19 cellular contexts compared by ENCODE assay signal in the genomic region with DNA sequence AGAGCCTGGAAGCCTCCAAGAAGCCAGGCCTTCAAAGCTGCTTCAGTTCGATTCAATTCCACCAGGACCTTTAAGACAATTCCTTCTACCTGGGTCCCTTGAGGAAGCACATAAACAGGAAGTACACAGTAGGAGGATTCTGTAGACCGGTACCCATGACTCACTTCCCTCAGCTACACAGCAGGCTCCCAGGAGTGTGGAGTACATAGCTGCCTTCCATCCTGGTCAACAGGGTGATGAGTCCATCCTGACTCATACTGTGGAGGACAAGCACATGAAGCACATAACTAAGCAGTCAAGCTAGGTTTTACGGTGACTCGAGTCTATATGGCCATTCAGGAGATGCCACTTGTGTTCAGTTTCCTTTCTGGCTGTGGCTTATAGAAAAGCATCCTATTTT.
DNase-seq lines count a peak whose midpoint lies in the region; ATAC-seq and TF ChIP-seq lines count a peak whose summit lies in the region.
"Had no signal": no experiment of that assay in that cellular context is flagged by ENCODE, and none has a peak within 500 bp of the region (broad histone marks: within the 10 kb centered on the region; RNA-seq: fewer than 3 reads in every experiment).

No MANE protein-coding gene starts in this region.

- no peaks in the 10 kb centered on the region for H3K4me1 Mint-ChIP-seq in activated T-helper 17 cell treated with anti-CD3 and anti-CD28 coated beads, Interleukin-2, amount 50 U/mL, for 72 hours
- H3K4me1 Mint-ChIP-seq: activated CD4-positive, alpha-beta T cell treated with anti-CD3 and anti-CD28 coated beads for 36 hours; CD14-positive monocyte; naive thymus-derived CD8-positive, alpha-beta T cell; stimulated activated naive B cell treated with anti-CD40 and anti-IgM and Interleukin-4, amounts not matched to agents 10 μg/mL and 1 μg/mL and 100 μg/mL, for 72 hours had no signal

- H3K4me2 ChIP-seq in IMR-90 (ENCODE audit: low read depth, low read length): no peak overlapping the region
- H3K4me2 ChIP-seq in hepatocyte: no peak overlapping the region

- peak overlapping the region; percentile 33; the same call in 1 of the 2 replicates for H2BK120ac ChIP-seq in IMR-90 (ENCODE audit: low read depth, low read length)

- POLR2A ChIA-PET in BJ (lab: Charles Lee) (no interaction called here), IMR-90 (lab: Charles Lee; ENCODE audit: unreplicated experiment) (no interaction called here)

- no peak overlapping the region for H2AK9ac ChIP-seq in IMR-90 (replicated peaks; ENCODE audit: low read depth, low read length, poor library complexity)

- no peak for TF ChIP-seq RAD21 in IMR-90 (IDR thresholded peaks at IDR 0.05; ENCODE audit: low read length)

- H2BK5ac ChIP-seq in IMR-90 (ENCODE audit: low read depth, low read length, poor library complexity, severe bottlenecking): peak overlapping the region; percentile 42

- H4K5ac ChIP-seq in IMR-90 (ENCODE audit: low read depth, low read length): no peak overlapping the region

- no peak for TF ChIP-seq POLR2A in IMR-90 (IDR thresholded peaks at IDR 0.05; ENCODE audit: low read depth, low read length)

- peak; percentile 63 for ATAC-seq in IMR-90 (ENCODE audit: low read depth)
- peak; percentile 47 for ATAC-seq in activated T-helper 17 cell treated with anti-CD3 and anti-CD28 coated beads, Interleukin-2, amount 50 U/mL, for 72 hours (replicated peaks)
- no peak for ATAC-seq in HG03095 (IDR thresholded peaks at IDR 0.05; ENCODE audit: unreplicated experiment)
- ATAC-seq: activated CD4-positive, alpha-beta T cell treated with anti-CD3 and anti-CD28 coated beads for 36 hours; activated T-cell treated with anti-CD3 and anti-CD28 coated beads, Interleukin-2, amount 50 U/mL, for 72 hours; naive thymus-derived CD8-positive, alpha-beta T cell; stimulated activated naive B cell treated with anti-CD40 and anti-IgM and Interleukin-4, amounts not matched to agents 10 μg/mL and 1 μg/mL and 100 μg/mL, for 72 hours had no signal

- no peaks in the 10 kb centered on the region for H3K27me3 ChIP-seq in BJ (ENCODE audit: control insufficient read depth, insufficient read depth, low read length)
- H3K27me3 ChIP-seq in IMR-90 (ENCODE audit: control insufficient read depth, insufficient read depth, low read length): no peaks in the 10 kb centered on the region
- peaks cover 4% of the 10 kb centered on the region for H3K27me3 ChIP-seq in hepatocyte
- H3K27me3 ChIP-seq in dorsolateral prefrontal cortex: peaks cover 0 to 27% (median 4%) of the 10 kb centered on the region in 45 donors
- H3K27me3 ChIP-seq: vagina had no signal

- H2BK20ac ChIP-seq in IMR-90 (ENCODE audit: low read depth, low read length): no peak overlapping the region

- dilution Hi-C loops in IMR-90 (cut with HindIII; ENCODE audit: low sequenced_read_pairs, unreplicated experiment): no loop called here

- H3K4me3 ChIP-seq in BJ (ENCODE audit: low read depth, low read length): no peak overlapping the region
- H3K4me3 ChIP-seq in IMR-90 (ENCODE audit: insufficient read depth, low read depth, low read length): no peak overlapping the region
- no peak overlapping the region for H3K4me3 ChIP-seq in hepatocyte
- no peak overlapping the region for H3K4me3 ChIP-seq in dorsolateral prefrontal cortex
- H3K4me3 ChIP-seq: left ventricle myocardium inferior, vagina had no signal

- no peak overlapping the region for H3K9ac ChIP-seq in IMR-90 (ENCODE audit: low read depth, low read length)

- WGBS in IMR-90 (ENCODE audit: extremely low coverage in 2 of 2, insufficient read length in 1 of 2), 2 experiments: no CpG with 5 or more reads among the region's 4 CpGs
- 67% methylated on average over 4 of the region's 4 CpGs for WGBS in hepatocyte (ENCODE audit: low lambda C conversion rate, missing lambda C conversion rate)

- no peaks in the 10 kb centered on the region for H3K9me2 ChIP-seq in hepatocyte (replicated peaks; ENCODE audit: insufficient read depth)

- H3K23ac ChIP-seq in IMR-90 (ENCODE audit: low read depth, low read length): no peak overlapping the region

- no peak overlapping the region for H2AK5ac ChIP-seq in IMR-90 (ENCODE audit: low read depth, low read length)

- no peak overlapping the region for H4K91ac ChIP-seq in IMR-90 (ENCODE audit: insufficient read depth, low read depth, low read length)

- no TSS peak for BruUV-seq in IMR-90 (replicated peaks; lab: Mats Ljungman, UMichigan)

- H3K27ac ChIP-seq in IMR-90 (ENCODE audit: insufficient read depth, low read length) (no peak overlapping the region), hepatocyte (no peak overlapping the region), dorsolateral prefrontal cortex (no peak overlapping the region)
- H3K27ac ChIP-seq: left ventricle myocardium inferior, vagina had no signal

- H3K9me3 ChIP-seq in IMR-90 (ENCODE audit: control insufficient read depth, insufficient read depth, low read length) (no peaks in the 10 kb centered on the region), hepatocyte (ENCODE audit: low read depth) (no peaks in the 10 kb centered on the region)
- H3K9me3 ChIP-seq: left ventricle myocardium inferior, vagina had no signal

- intact Hi-C loops in IMR-90 (cut with micrococcal nuclease): no loop called here
- intact Hi-C loops in dorsolateral prefrontal cortex (cut with DNase I): loop anchor here (10.0 kb wide), 3 partner anchors 179 to 341 kb away; no protein-coding TSS in a partner anchor

- no peak overlapping the region for H2BK15ac ChIP-seq in IMR-90 (ENCODE audit: low read depth, low read length)

- no peak for TF ChIP-seq CTCF in BJ (IDR thresholded peaks at IDR 0.05; ENCODE audit: insufficient read depth, low read depth, low read length)
- no peak for TF ChIP-seq CTCF in IMR-90 (conservative IDR thresholded peaks at IDR 0.05; ENCODE audit: low read depth, low read length)
- TF ChIP-seq CTCF in hepatocyte (IDR thresholded peaks at IDR 0.05; ENCODE audit: poor library complexity): no peak
- TF ChIP-seq CTCF in dorsolateral prefrontal cortex (IDR thresholded peaks at IDR 0.05 in 54 of 56, conservative IDR thresholded peaks at IDR 0.05 in 2 of 56; ENCODE audit: low read depth in 1 of 56, partially characterized antibody in 56 of 56): no peak

- no peaks in the 10 kb centered on the region for H3K36me3 ChIP-seq in BJ (ENCODE audit: control insufficient read depth, insufficient read depth, low read length)
- H3K36me3 ChIP-seq in IMR-90 (ENCODE audit: control insufficient read depth, insufficient read depth, low read length): no peaks in the 10 kb centered on the region
- no peaks in the 10 kb centered on the region for H3K36me3 ChIP-seq in hepatocyte (replicated peaks; ENCODE audit: insufficient read depth, low read depth)
- H3K36me3 ChIP-seq: left ventricle myocardium inferior, vagina had no signal

- no peaks in the 10 kb centered on the region for H3K27me3 Mint-ChIP-seq in activated T-helper 17 cell treated with anti-CD3 and anti-CD28 coated beads, Interleukin-2, amount 50 U/mL, for 72 hours

- H3K9me3 Mint-ChIP-seq in activated T-helper 17 cell treated with anti-CD3 and anti-CD28 coated beads, Interleukin-2, amount 50 U/mL, for 72 hours: no peaks in the 10 kb centered on the region
- H3K9me3 Mint-ChIP-seq: activated T-cell treated with anti-CD3 and anti-CD28 coated beads, Interleukin-2, amount 50 U/mL, for 72 hours; stimulated activated naive B cell treated with anti-CD40 and anti-IgM and Interleukin-4, amounts not matched to agents 10 μg/mL and 1 μg/mL and 100 μg/mL, for 72 hours had no signal

- in situ Hi-C loops in IMR-90 (cut with MboI; ENCODE audit: low sequenced_read_pairs): loop anchor here (25.0 kb wide), 1 partner anchor 349 kb away; no protein-coding TSS in a partner anchor

- H4K8ac ChIP-seq in IMR-90 (ENCODE audit: low read depth in 2 of 2, low read length in 2 of 2): no peak overlapping the region

- H3K79me1 ChIP-seq in IMR-90 (ENCODE audit: low read depth in 1 of 2, low read length in 2 of 2): no peaks in the 10 kb centered on the region

- H4K20me1 ChIP-seq in IMR-90 (ENCODE audit: insufficient read depth, low read length) (no peaks in the 10 kb centered on the region), hepatocyte (ENCODE audit: insufficient read depth, poor library complexity, severe bottlenecking) (no peaks in the 10 kb centered on the region)

- CTCF ChIA-PET in BJ (lab: Yijun Ruan, JAX) (interaction anchor here (0.7 to 1.8 kb wide), 4 partner anchors 11 to 345 kb away, joined by 3 to 7 read pairs (median 4); no protein-coding TSS in a partner anchor), IMR-90 (lab: Yijun Ruan, JAX) (no interaction called here)

- no peak overlapping the region for H3K56ac ChIP-seq in IMR-90 (ENCODE audit: extremely low read depth, insufficient read depth, low read length)

- H3K79me2 ChIP-seq in hepatocyte: no peaks in the 10 kb centered on the region

- peak; percentile 81 for DNase-seq in BJ (ENCODE audit: low read depth)
- peak; percentile 93 for DNase-seq in IMR-90
- DNase-seq in hepatocyte (ENCODE audit: low spot score): peak; percentile 35
- no peak for DNase-seq in DMS 273 treated with DMSO at 0.1 percent for 48 hours (lab: John Stamatoyannopoulos, UW)
- DNase-seq in dorsolateral prefrontal cortex: no peak
- no peak for DNase-seq in OCI-M1 (lab: John Stamatoyannopoulos, UW)
- DNase-seq: activated CD4-positive, alpha-beta T cell treated with anti-CD3 and anti-CD28 coated beads for 36 hours; activated T-cell treated with anti-CD3 and anti-CD28 coated beads, Interleukin-2, amount 50 U/mL, for 72 hours; aorta; hippocampal formation; left ventricle myocardium inferior; naive thymus-derived CD8-positive, alpha-beta T cell; NCI-H187 treated with DMSO at 0.1 percent for 48 hours; NCI-H774; stimulated activated naive B cell treated with anti-CD40 and anti-IgM and Interleukin-4, amounts not matched to agents 10 μg/mL and 1 μg/mL and 100 μg/mL, for 72 hours had no signal

- no peak overlapping the region for H3K14ac ChIP-seq in IMR-90 (replicated peaks; ENCODE audit: low read depth, low read length)

- H2AFZ ChIP-seq in IMR-90 (replicated peaks; ENCODE audit: low read length, poor library complexity): no peak overlapping the region
- H2AFZ ChIP-seq in hepatocyte: no peak overlapping the region

- H3K4me1 ChIP-seq in IMR-90 (ENCODE audit: control insufficient read depth, insufficient read depth, low read length) (no peaks in the 10 kb centered on the region), hepatocyte (ENCODE audit: insufficient read depth) (no peaks in the 10 kb centered on the region)
- H3K4me1 ChIP-seq: vagina had no signal

- H3K4ac ChIP-seq in IMR-90 (ENCODE audit: low read depth, low read length): no peak overlapping the region

- no peaks in the 10 kb centered on the region for H3K9me1 ChIP-seq in IMR-90 (ENCODE audit: insufficient read depth, low read length)

- no peak overlapping the region for H3K27ac Mint-ChIP-seq in activated T-helper 17 cell treated with anti-CD3 and anti-CD28 coated beads, Interleukin-2, amount 50 U/mL, for 72 hours
- H3K27ac Mint-ChIP-seq: activated CD4-positive, alpha-beta T cell treated with anti-CD3 and anti-CD28 coated beads for 36 hours; activated T-cell treated with anti-CD3 and anti-CD28 coated beads, Interleukin-2, amount 50 U/mL, for 72 hours; CD14-positive monocyte; naive thymus-derived CD8-positive, alpha-beta T cell; stimulated activated naive B cell treated with anti-CD40 and anti-IgM and Interleukin-4, amounts not matched to agents 10 μg/mL and 1 μg/mL and 100 μg/mL, for 72 hours had no signal

- no peaks in the 10 kb centered on the region for H3K36me3 Mint-ChIP-seq in activated T-helper 17 cell treated with anti-CD3 and anti-CD28 coated beads, Interleukin-2, amount 50 U/mL, for 72 hours (ENCODE audit: low read depth)
- H3K36me3 Mint-ChIP-seq: CD14-positive monocyte; naive thymus-derived CD8-positive, alpha-beta T cell; stimulated activated naive B cell treated with anti-CD40 and anti-IgM and Interleukin-4, amounts not matched to agents 10 μg/mL and 1 μg/mL and 100 μg/mL, for 72 hours had no signal

- H3K18ac ChIP-seq in IMR-90 (ENCODE audit: low read depth, low read length): no peak overlapping the region

- no peak overlapping the region for H3K4me3 Mint-ChIP-seq in activated T-helper 17 cell treated with anti-CD3 and anti-CD28 coated beads, Interleukin-2, amount 50 U/mL, for 72 hours
- H3K4me3 Mint-ChIP-seq: activated CD4-positive, alpha-beta T cell treated with anti-CD3 and anti-CD28 coated beads for 36 hours; activated T-cell treated with anti-CD3 and anti-CD28 coated beads, Interleukin-2, amount 50 U/mL, for 72 hours; CD14-positive monocyte; naive thymus-derived CD8-positive, alpha-beta T cell; stimulated activated naive B cell treated with anti-CD40 and anti-IgM and Interleukin-4, amounts not matched to agents 10 μg/mL and 1 μg/mL and 100 μg/mL, for 72 hours had no signal

Comparison
In these comparisons a context has a peak if more than half of its experiments do, and no peak if none do; other contexts are left out.
1. DNase-seq: peak in BJ (single experiment), IMR-90 (single experiment) and hepatocyte (single experiment); none in DMS 273 treated with DMSO at 0.1 percent for 48 hours (single experiment), dorsolateral prefrontal cortex (0 of 10) and OCI-M1 (single experiment).